ENCODE assay signal across 19 cellular contexts in genomic region chr11:17765381-17766359, GRCh38. TPM values are rescaled to one million over a fixed set of nuclear protein-coding genes. Genes with fewer than 3 reads are reported as not detected.
A peak's percentile ranks its signal among the peaks of the same experiment; 100 is the strongest.
DNase-seq lines count a peak whose midpoint lies in the region; FAIRE-seq and TF ChIP-seq lines count a peak whose summit lies in the region.
"Had no signal": no experiment of that assay in that cellular context is flagged by ENCODE, and none has a peak within 500 bp of the region (broad histone marks: within the 10 kb centered on the region; RNA-seq: fewer than 3 reads in every experiment).

No MANE protein-coding gene starts in this region.

- H3K27me3 ChIP-seq in bronchial epithelial cell (ENCODE audit: control insufficient read depth, insufficient read depth, low read length) = no peaks in the 10 kb centered on the region
- H3K27me3 ChIP-seq: upper lobe of left lung had no signal

- DNase-seq in ELR (ENCODE audit: low read depth) = peak; percentile 16
- peak; percentile 35 for DNase-seq in M059J (ENCODE audit: low read depth)
- no peak for DNase-seq in bronchial epithelial cell (ENCODE audit: low read depth)
- peak; percentile 29 for DNase-seq in middle frontal gyrus (ENCODE audit: extremely low spot score, low spot score)
- DNase-seq in islet precursor cell = no peak
- no peak for DNase-seq in GM19239 (ENCODE audit: insufficient read length, low spot score)
- DNase-seq in T-helper 2 cell = no peak
- no peak for DNase-seq in SKM-1 treated with dmso at 0.1 percent for 144 hours (lab: John Stamatoyannopoulos, UW; ENCODE audit: unreplicated experiment)
- DNase-seq: activated CD4-positive, alpha-beta T cell treated with anti-CD3 and anti-CD28 coated beads, Interleukin-2, amount 50 U/mL, for 4 hours; DMS79 treated with DMSO at 0.1 percent for 48 hours; NCI-H1092; NCI-H524 treated with DMSO at 0.1 percent for 48 hours; RPMI8226; T1000 had no signal

- no peak overlapping the region for H3K4me3 ChIP-seq in bronchial epithelial cell (ENCODE audit: low read depth, low read length)
- H3K4me3 ChIP-seq: upper lobe of left lung had no signal

- no peaks in the 10 kb centered on the region for H3K36me3 ChIP-seq in bronchial epithelial cell (ENCODE audit: control insufficient read depth, insufficient read depth, low read length)
- H3K36me3 ChIP-seq: upper lobe of left lung had no signal

- TF ChIP-seq CTCF in bronchial epithelial cell (IDR thresholded peaks at IDR 0.05; ENCODE audit: insufficient read depth, low read length, severe bottlenecking) = no peak

- FAIRE-seq in bronchial epithelial cell (lab: Jason Lieb, UNC) (peak; percentile 90), GM19239 (lab: Jason Lieb, UNC) (no peak)
- FAIRE-seq: endothelial cell of umbilical vein had no signal

RNA-seq across cellular contexts. Expression of gene KCNC1, which starts 31.1 kb away (rescaled TPM):
- total RNA-seq in M059J (2014; rRNA removed; shearing (Covaris generic)) = not detected in 2 replicates
- not detected in 2 replicates for total RNA-seq in bronchial epithelial cell
- total RNA-seq: activated T-helper 17 cell treated with anti-CD3 and anti-CD28 coated beads, Interleukin-2, amount 50 U/mL, for 72 hours; B cell; endothelial cell of umbilical vein; upper lobe of left lung had no signal

RNA-seq across cellular contexts. Expression of gene MYOD1, which starts 46.3 kb away (rescaled TPM):
- 0.05 and 0.12 TPM in 2 replicates for total RNA-seq in M059J (2014; rRNA removed; shearing (Covaris generic))
- not detected in 2 replicates for total RNA-seq in bronchial epithelial cell
- total RNA-seq: activated T-helper 17 cell treated with anti-CD3 and anti-CD28 coated beads, Interleukin-2, amount 50 U/mL, for 72 hours; B cell; endothelial cell of umbilical vein; HT1080; upper lobe of left lung had no signal

Comparison
In these comparisons a context has a peak if more than half of its experiments do, and no peak if none do; other contexts are left out.
1. DNase-seq: peak in ELR (single experiment), M059J (single experiment) and middle frontal gyrus (single experiment); none in bronchial epithelial cell (single experiment), islet precursor cell (single experiment), GM19239 (single experiment), T-helper 2 cell (0 of 5) and SKM-1 treated with dmso at 0.1 percent for 144 hours (single experiment).